ENCODE assay signal across 17 cellular contexts in the genomic region with DNA sequence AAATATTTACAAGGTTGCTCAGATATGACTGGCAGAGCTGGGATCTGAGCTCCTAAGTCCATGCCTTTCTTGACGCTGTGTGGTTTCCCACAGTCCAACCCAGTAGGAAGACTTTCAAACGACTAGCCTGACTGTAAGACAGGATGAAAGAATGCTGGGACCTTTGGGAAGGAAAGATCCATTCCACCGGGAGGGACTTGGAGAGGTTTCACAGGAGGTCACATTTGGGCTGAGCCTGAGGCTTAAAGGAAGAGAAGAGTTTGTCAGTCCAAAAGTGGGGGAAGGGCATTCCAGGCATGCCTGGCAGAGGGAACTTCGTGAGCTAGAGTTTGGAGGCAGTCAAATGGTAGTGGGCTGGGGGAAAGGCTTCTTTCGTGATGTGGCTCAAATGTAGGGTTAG. TPM values are rescaled to one million over a fixed set of nuclear protein-coding genes. Genes with fewer than 3 reads are reported as not detected.
DNase-seq lines count a peak whose midpoint lies in the region; ATAC-seq, FAIRE-seq and TF ChIP-seq lines count a peak whose summit lies in the region.
"Had no signal": no experiment of that assay in that cellular context is flagged by ENCODE, and none has a peak within 500 bp of the region (broad histone marks: within the 10 kb centered on the region; RNA-seq: fewer than 3 reads in every experiment).

No MANE protein-coding gene starts in this region.

- H3K14ac ChIP-seq in trophoblast cell (ENCODE audit: low read length) = no peak overlapping the region

- H3K27ac ChIP-seq in GM23338 (ENCODE audit: low read depth) (0 out of 2 replicates have a peak overlapping the region, but pooled peaks have one; percentile 17), trophoblast cell (ENCODE audit: low read depth, low read length) (peak overlapping the region; percentile 38), HepG2 (ENCODE audit: extremely low read length, insufficient read depth, low read length) (no peak overlapping the region)
- H3K27ac ChIP-seq: body of pancreas, right lobe of liver, thoracic aorta had no signal

- intact Hi-C loops in HepG2 (cut with micrococcal nuclease; ENCODE audit: unreplicated experiment) = no loop called here
- intact Hi-C loops in left ventricle myocardium superior (cut with micrococcal nuclease) = no loop called here

- H3K9me3 ChIP-seq in trophoblast cell (ENCODE audit: insufficient read depth, low read depth, low read length) = no peaks in the 10 kb centered on the region
- H3K9me3 ChIP-seq in HepG2 (ENCODE audit: low read length) = no peaks in the 10 kb centered on the region
- H3K9me3 ChIP-seq: body of pancreas, right lobe of liver, thoracic aorta had no signal

- H3K9ac ChIP-seq in trophoblast cell (ENCODE audit: low read length) (no peak overlapping the region), HepG2 (ENCODE audit: insufficient read depth, low read depth, low read length) (no peak overlapping the region)

- no peak overlapping the region for H4K8ac ChIP-seq in trophoblast cell (ENCODE audit: low read depth, low read length)

- BruUV-seq in HepG2 (replicated peaks; lab: Mats Ljungman, UMichigan) = no TSS peak

- H2BK12ac ChIP-seq in trophoblast cell (ENCODE audit: low read length) = no peak overlapping the region

- TF ChIP-seq EP300 in HepG2 (IDR thresholded peaks at IDR 0.05; ENCODE audit: low read depth in 2 of 2, low read length in 2 of 2) (no peak), HepG2 (CRISPR knock-in tag; IDR thresholded peaks at IDR 0.05; ENCODE audit: borderline replicate concordance) (no peak)

- no peaks in the 10 kb centered on the region for H3K36me3 Mint-ChIP-seq in GM23338 (ENCODE audit: low read depth)

- H3K9me2 ChIP-seq in GM23338 (ENCODE audit: insufficient read depth) = no peaks in the 10 kb centered on the region

- no peaks in the 10 kb centered on the region for H3F3A ChIP-seq in GM23338 (replicated peaks; ENCODE audit: low read depth)

- POLR2A ChIA-PET in HepG2 (lab: Yijun Ruan, JAX) = no interaction called here

- DNase-seq in GM23338 (ENCODE audit: low spot score) (peak; percentile 77), RPMI7951 (ENCODE audit: low read depth) (peak; percentile 79), fibroblast of the aortic adventitia (ENCODE audit: low read depth) (peak; percentile 25), trophoblast cell (peak in 1 of 2 donors; percentile 25), HepG2 (ENCODE audit: low spot score) (no peak), left ventricle myocardium superior (no peak)
- DNase-seq: activated CD4-positive, CD25-positive, alpha-beta regulatory T cell treated with anti-CD3 and anti-CD28 coated beads, Interleukin-2, amount 50 U/mL, for 72 hours; body of pancreas; NCI-H1105; nucleus accumbens; right lobe of liver; stimulated activated CD4-positive, alpha-beta T cell treated with anti-CD3 and anti-CD28 coated beads, Interleukin-2, amount 100 ng/mL, for 48 hours; stimulated activated CD8-positive, alpha-beta memory T cell treated with anti-CD3 and anti-CD28 coated beads, Interleukin-4, amount 100 ng/mL, for 48 hours; T-helper 2 cell had no signal

- H3K4me2 ChIP-seq in GM23338 (peak overlapping the region; percentile 70), trophoblast cell (ENCODE audit: low read length) (peak overlapping the region; percentile 39), HepG2 (ENCODE audit: low read depth, low read length) (no peak overlapping the region)

- H3K4me1 ChIP-seq in GM23338 (ENCODE audit: insufficient read depth) (peaks cover 12% of the 10 kb centered on the region), trophoblast cell (ENCODE audit: control insufficient read depth in 1 of 2, insufficient read depth in 2 of 2, low read length in 2 of 2) (peaks cover 0 to 15% of the 10 kb centered on the region in 2 experiments), HepG2 (ENCODE audit: insufficient read depth, low read length) (no peaks in the 10 kb centered on the region)
- H3K4me1 ChIP-seq: body of pancreas, right lobe of liver had no signal

- H2AK5ac ChIP-seq in trophoblast cell (ENCODE audit: low read length) = no peak overlapping the region

- TF ChIP-seq POLR2A in HepG2 (IDR thresholded peaks at IDR 0.05; ENCODE audit: insufficient read depth in 1 of 2, low read depth in 2 of 2, low read length in 2 of 2) = no peak

- H3K4me1 Mint-ChIP-seq in GM23338 = peaks cover 11% of the 10 kb centered on the region

- H3K27me3 Mint-ChIP-seq in GM23338 (ENCODE audit: insufficient read depth, low read depth, poor library complexity) = peaks cover 6% of the 10 kb centered on the region

- H3K27ac Mint-ChIP-seq in GM23338 = no peak overlapping the region

- no peak overlapping the region for H3K23ac ChIP-seq in trophoblast cell (ENCODE audit: low read length)

- H3K4ac ChIP-seq in trophoblast cell (ENCODE audit: low read depth, low read length) = no peak overlapping the region

- H3K36me3 ChIP-seq in GM23338 (ENCODE audit: insufficient read depth) (no peaks in the 10 kb centered on the region), trophoblast cell (ENCODE audit: control insufficient read depth in 1 of 2, insufficient read depth in 2 of 2, low read length in 2 of 2) (peaks cover 0 to 2% of the 10 kb centered on the region in 2 experiments), HepG2 (replicated peaks in 1 of 2; ENCODE audit: control insufficient read depth in 1 of 2, insufficient read depth in 2 of 2, low read length in 2 of 2) (no peaks in the 10 kb centered on the region)
- H3K36me3 ChIP-seq: right lobe of liver, thoracic aorta had no signal

- H3K79me2 ChIP-seq in GM23338 (replicated peaks; ENCODE audit: insufficient read depth) = no peaks in the 10 kb centered on the region
- no peaks in the 10 kb centered on the region for H3K79me2 ChIP-seq in trophoblast cell (ENCODE audit: control insufficient read depth, insufficient read depth, low read length, poor library complexity)
- no peaks in the 10 kb centered on the region for H3K79me2 ChIP-seq in HepG2 (ENCODE audit: insufficient read depth, low read length)

- in situ Hi-C loops in HepG2 (cut with HindIII; ENCODE audit: extremely low pct_ligation_motif_present, low pct_unique_long_range_greater_than_20kb) = no loop called here

- no peak overlapping the region for H2BK5ac ChIP-seq in trophoblast cell (ENCODE audit: low read depth, low read length, poor library complexity)

- no peak overlapping the region for H3K18ac ChIP-seq in trophoblast cell (ENCODE audit: low read length)

- H3K27me3 ChIP-seq in GM23338 (ENCODE audit: insufficient read depth) (0 out of 2 replicates have a peak, but pooled peaks cover 5% of the 10 kb centered on the region), trophoblast cell (ENCODE audit: insufficient read depth, low read length) (no peaks in the 10 kb centered on the region), HepG2 (ENCODE audit: control insufficient read depth in 1 of 2, insufficient read depth in 2 of 2, low read length in 2 of 2) (peaks cover 0 to 4% of the 10 kb centered on the region in 2 experiments; a peak in 1 of 5 replicates)
- H3K27me3 ChIP-seq: body of pancreas, right lobe of liver had no signal

- H3K4me3 Mint-ChIP-seq in GM23338 = peak overlapping the region; percentile 35

- TF ChIP-seq CTCF in GM23338 (conservative IDR thresholded peaks at IDR 0.05; ENCODE audit: low read depth in 2 of 2) (no peak), fibroblast of the aortic adventitia (IDR thresholded peaks at IDR 0.05; ENCODE audit: insufficient read depth, low read length) (no peak), HepG2 (CRISPR knock-in tag; IDR thresholded peaks at IDR 0.05) (no peak)

- no peak overlapping the region for H4K12ac ChIP-seq in trophoblast cell (ENCODE audit: low read depth, low read length)

- H2AFZ ChIP-seq in GM23338 = no peak overlapping the region
- H2AFZ ChIP-seq in trophoblast cell (ENCODE audit: insufficient read depth, low read length, poor library complexity) = no peak overlapping the region
- no peak overlapping the region for H2AFZ ChIP-seq in HepG2 (ENCODE audit: low read length)

- H4K91ac ChIP-seq in trophoblast cell (ENCODE audit: low read depth, low read length) = no peak overlapping the region

- H4K20me1 ChIP-seq in GM23338 (replicated peaks; ENCODE audit: insufficient read depth) = no peaks in the 10 kb centered on the region
- no peaks in the 10 kb centered on the region for H4K20me1 ChIP-seq in HepG2 (ENCODE audit: insufficient read depth, low read length)

- FAIRE-seq in HepG2 (lab: Jason Lieb, UNC) = no peak

- ATAC-seq in GM23338 = peak; percentile 34
- no peak for ATAC-seq in HG02623 (IDR thresholded peaks at IDR 0.05; ENCODE audit: unreplicated experiment)
- no peak for ATAC-seq in HG02759 (IDR thresholded peaks at IDR 0.05; ENCODE audit: unreplicated experiment)
- no peak for ATAC-seq in HepG2
- no peak for ATAC-seq in left ventricle myocardium superior
- ATAC-seq: body of pancreas, right lobe of liver had no signal

- H3K9me3 Mint-ChIP-seq in GM23338 = peaks cover 4% of the 10 kb centered on the region; the same call in 2 of the 3 replicates

- CTCF ChIA-PET in HepG2 (lab: Yijun Ruan, JAX; ENCODE audit: low intra/inter-chr PET ratio, low total read pairs) = no interaction called here

- H2BK120ac ChIP-seq in trophoblast cell (ENCODE audit: insufficient read depth, low read length, poor library complexity) = no peak overlapping the region

- H3K79me1 ChIP-seq in trophoblast cell (ENCODE audit: low read length) = no peaks in the 10 kb centered on the region

- peak overlapping the region; percentile 39 for H3K4me3 ChIP-seq in GM23338
- no peak overlapping the region for H3K4me3 ChIP-seq in fibroblast of the aortic adventitia (ENCODE audit: low read depth, low read length)
- H3K4me3 ChIP-seq in trophoblast cell (ENCODE audit: low read depth, low read length) = no peak overlapping the region
- H3K4me3 ChIP-seq in HepG2 (replicated peaks in 1 of 3; ENCODE audit: insufficient read depth in 1 of 3, low read depth in 2 of 3, low read length in 3 of 3) = no peak overlapping the region
- H3K4me3 ChIP-seq: body of pancreas, right lobe of liver, thoracic aorta had no signal

- TF ChIP-seq RAD21 in HepG2 (CRISPR knock-in tag; IDR thresholded peaks at IDR 0.05) = no peak

- WGBS in trophoblast cell (ENCODE audit: extremely low coverage, insufficient coverage, insufficient read length) = no CpG with 5 or more reads among the region's 5 CpGs
- 3% methylated on average over 4 of the region's 5 CpGs for WGBS in HepG2 (ENCODE audit: low lambda C conversion rate)

RNA-seq across cellular contexts. Expression of a gene that starts 1.5 kb away (rescaled TPM):
- 3.5 and 5.6 TPM in 2 replicates for total RNA-seq in GM23338 (2014; rRNA removed; shearing (Covaris generic))
- polyA plus RNA-seq in GM23338 (2016; fragmentation: Nextera tagmentation; extraction: Ambion mirVana) = 0.74 and 1.0 TPM in 2 replicates
- total RNA-seq in RPMI7951 (2014; rRNA removed; shearing (Covaris generic)) = 10.2 and 11.6 TPM in 2 replicates
- total RNA-seq in fibroblast of the aortic adventitia (ENCODE audit: low replicate concordance) = 1.1 and 2.9 TPM in 2 replicates
- polyA plus RNA-seq in trophoblast cell (2013) = 2.8 and 2.9 TPM in 2 replicates
- 0.02 TPM in 1 of 2 replicates, not detected in the other for total RNA-seq in HepG2 (2016; rRNA removed; fragmentation: Illumina TruSeq; extraction: Trizol)
- total RNA-seq in HepG2 (2016; cell fraction: cytosol; rRNA removed; fragmentation: Illumina TruSeq; extraction: Trizol; ENCODE audit: low read depth) = not detected in 2 replicates
- not detected in 2 replicates for total RNA-seq in HepG2 (2016; cell fraction: insoluble cytoplasmic fraction; rRNA removed; fragmentation: Illumina TruSeq; extraction: Trizol)
- total RNA-seq in HepG2 (2016; cell fraction: membrane; rRNA removed; fragmentation: Illumina TruSeq; extraction: Trizol) = not detected in 2 replicates
- total RNA-seq in HepG2 (2016; cell fraction: nucleus; rRNA removed; fragmentation: Illumina TruSeq; extraction: Trizol) = not detected in 2 replicates
- polyA plus RNA-seq in HepG2 (2011; rRNA removed) = 0.09 and 0.10 TPM in 2 replicates
- 0.03 and 0.15 TPM in 2 replicates for polyA plus RNA-seq in HepG2 (2011; cell fraction: cytosol; rRNA removed)
- 0.23 and 0.26 TPM in 2 replicates for polyA plus RNA-seq in HepG2 (2011; cell fraction: nucleus; rRNA removed)
- 0.03 and 0.05 TPM in 2 replicates for polyA plus RNA-seq in HepG2 (2012)
- not detected in 2 replicates for polyA plus RNA-seq in HepG2 (2016; cell fraction: cytosol; fragmentation: Illumina TruSeq; extraction: Trizol; ENCODE audit: low read depth)
- polyA plus RNA-seq in HepG2 (2016; cell fraction: insoluble cytoplasmic fraction; fragmentation: Illumina TruSeq; extraction: Trizol; ENCODE audit: low read depth) = not detected in 2 replicates
- not detected in 2 replicates for polyA plus RNA-seq in HepG2 (2016; cell fraction: membrane; fragmentation: Illumina TruSeq; extraction: Trizol; ENCODE audit: low read depth)
- not detected in 2 replicates for polyA plus RNA-seq in HepG2 (2016; cell fraction: nucleus; fragmentation: Illumina TruSeq; extraction: Trizol; ENCODE audit: insufficient read depth, low read depth)
- polyA minus RNA-seq in HepG2 (2011; rRNA and poly(A)+ RNA removed; ENCODE audit: low replicate concordance) = 0.22 and 4.6 TPM in 2 replicates
- polyA minus RNA-seq in HepG2 (2011; cell fraction: cytosol; rRNA and poly(A)+ RNA removed) = not detected in 2 replicates
- 0.12 and 0.13 TPM in 2 replicates for polyA minus RNA-seq in HepG2 (2011; cell fraction: nucleus; rRNA and poly(A)+ RNA removed)
- 10.5 TPM for total RNA-seq in left ventricle myocardium superior

Comparison
In these comparisons a context has a peak if more than half of its experiments do, and no peak if none do; other contexts are left out.
1. DNase-seq: peak in GM23338 (single experiment), RPMI7951 (single experiment) and fibroblast of the aortic adventitia (single experiment); none in HepG2 (single experiment) and left ventricle myocardium superior (single experiment).